In genomic region chr1:44819257-44819593, GRCh38 we compare ENCODE assay signal across 8 cellular contexts. TPM values are rescaled to one million over a fixed set of nuclear protein-coding genes. Genes with fewer than 3 reads are reported as not detected.
DNase-seq lines count a peak whose midpoint lies in the region; ATAC-seq and TF ChIP-seq lines count a peak whose summit lies in the region.

No MANE protein-coding gene starts in this region.

- H3K27me3 ChIP-seq in cardiac muscle cell, result no peaks in the 10 kb centered on the region
- H3K27me3 ChIP-seq in skeletal muscle satellite cell (ENCODE audit: control insufficient read depth, insufficient read depth, low read length), result no peaks in the 10 kb centered on the region

- H3K36me3 ChIP-seq in cardiac muscle cell (no peaks in the 10 kb centered on the region), skeletal muscle satellite cell (ENCODE audit: insufficient read depth, low read length) (peaks cover 13% of the 10 kb centered on the region)

- no peaks in the 10 kb centered on the region for H3K9me3 Mint-ChIP-seq in activated B cell treated with CpG ODN at 0.5 μM for 24 hours

- peak overlapping the region; percentile 88 for H3K4me3 Mint-ChIP-seq in activated B cell treated with CpG ODN at 0.5 μM for 24 hours

- H3K4me2 ChIP-seq in skeletal muscle satellite cell (ENCODE audit: low read length), result peak overlapping the region; percentile 70

- H3K9ac ChIP-seq in skeletal muscle satellite cell (ENCODE audit: low read depth, low read length), result peak overlapping the region; percentile 48

- peaks cover 38% of the 10 kb centered on the region for H3K4me1 Mint-ChIP-seq in activated B cell treated with CpG ODN at 0.5 μM for 24 hours

- peak overlapping the region; percentile 100 for H3K27ac Mint-ChIP-seq in activated B cell treated with CpG ODN at 0.5 μM for 24 hours

- POLR2A ChIA-PET in activated B cell treated with CpG ODN at 0.5 μM for 24 hours (lab: Charles Lee), result interaction anchor here (0.5 to 7.7 kb wide), 37 partner anchors 9 to 764 kb away, joined by 3 to 364 read pairs (median 5); partner anchors contain the start of genes ARMH1, BEST4, BTBD19 and DYNLT4

- H3K27ac ChIP-seq in cardiac muscle cell, result peak overlapping the region; percentile 98

- intact Hi-C loops in activated B cell treated with CpG ODN at 0.5 μM for 24 hours (cut with micrococcal nuclease), result loop anchor here (1.0 kb wide), 7 partner anchors 9 to 98 kb away; partner anchors contain the start of genes PLK3, RNU5D-1 and RPS8

- H3K9me3 ChIP-seq in cardiac muscle cell (ENCODE audit: low read depth), result no peaks in the 10 kb centered on the region
- H3K9me3 ChIP-seq in skeletal muscle satellite cell (replicated peaks; ENCODE audit: low read length), result no peaks in the 10 kb centered on the region

- CTCF ChIA-PET in activated B cell treated with CpG ODN at 0.5 μM for 24 hours (lab: Charles Lee), result interaction anchor here (0.6 to 3.2 kb wide), 13 partner anchors 9 to 97 kb away, joined by 3 to 20 read pairs (median 5); partner anchors contain the start of genes BEST4, BTBD19, PLK3 and RNU5D-1

- no peaks in the 10 kb centered on the region for H3K27me3 Mint-ChIP-seq in activated B cell treated with CpG ODN at 0.5 μM for 24 hours

- DNase-seq in NCI-H82 treated with DMSO at 0.1 percent for 48 hours (lab: John Stamatoyannopoulos, UW; ENCODE audit: unreplicated experiment), result peak; percentile 70
- DNase-seq in NCI-H82 (lab: John Stamatoyannopoulos, UW), result no peak
- no peak for DNase-seq in activated B cell treated with CpG ODN at 0.5 μM for 24 hours
- no peak for DNase-seq in cardiac muscle cell (ENCODE audit: low read depth in 1 of 2, low spot score in 1 of 2)
- DNase-seq in NCI-H1417 (lab: John Stamatoyannopoulos, UW), result no peak
- DNase-seq in medulla oblongata (ENCODE audit: extremely low spot score), result no peak

- H3K4me1 ChIP-seq in cardiac muscle cell (ENCODE audit: low read depth) (no peaks in the 10 kb centered on the region), skeletal muscle satellite cell (ENCODE audit: control insufficient read depth, insufficient read depth, low read length) (peaks cover 25% of the 10 kb centered on the region)

- TF ChIP-seq CTCF in activated B cell treated with CpG ODN at 0.5 μM for 24 hours (IDR thresholded peaks at IDR 0.05), result no peak
- TF ChIP-seq CTCF in cardiac muscle cell (IDR thresholded peaks at IDR 0.05; ENCODE audit: low read depth, low read length), result no peak

- H3K4me3 ChIP-seq in cardiac muscle cell (peak overlapping the region; percentile 20), skeletal muscle satellite cell (ENCODE audit: low read length) (peak overlapping the region; percentile 55)

- no peak for ATAC-seq in activated B cell treated with CpG ODN at 0.5 μM for 24 hours (ENCODE audit: low read depth)
- ATAC-seq in GM21717 (IDR thresholded peaks at IDR 0.05; ENCODE audit: unreplicated experiment), result no peak

- H3K36me3 Mint-ChIP-seq in activated B cell treated with CpG ODN at 0.5 μM for 24 hours (ENCODE audit: low read depth), result peaks cover 11% of the 10 kb centered on the region

RNA-seq across cellular contexts. Expression of gene BTBD19, which starts 10.9 kb away (rescaled TPM):
- total RNA-seq in activated B cell treated with CpG ODN at 0.5 μM for 24 hours, result 25.8 and 27.6 TPM in 2 replicates
- total RNA-seq in cardiac muscle cell, result 1.3 and 3.4 TPM in 2 replicates
- 0.98 and 2.1 TPM in 2 replicates for polyA plus RNA-seq in cardiac muscle cell
- 3.5 and 3.7 TPM in 2 replicates for total RNA-seq in skeletal muscle satellite cell (2012; rRNA removed)

RNA-seq across cellular contexts. Expression of gene DYNLT4, which starts 12.1 kb away (rescaled TPM):
- total RNA-seq in activated B cell treated with CpG ODN at 0.5 μM for 24 hours (not detected in 2 replicates), cardiac muscle cell (0.32 TPM in 1 of 2 replicates, not detected in the other)
- 0.43 and 0.95 TPM in 2 replicates for polyA plus RNA-seq in cardiac muscle cell
- total RNA-seq in skeletal muscle satellite cell (2012; rRNA removed), result not detected in 2 replicates

RNA-seq across cellular contexts. Expression of gene PLK3, which starts 19.0 kb away (rescaled TPM):
- total RNA-seq in activated B cell treated with CpG ODN at 0.5 μM for 24 hours (63.0 and 82.0 TPM in 2 replicates), cardiac muscle cell (6.2 and 9.5 TPM in 2 replicates)
- polyA plus RNA-seq in cardiac muscle cell, result 6.3 and 12.4 TPM in 2 replicates
- total RNA-seq in skeletal muscle satellite cell (2012; rRNA removed), result 25.1 and 31.4 TPM in 2 replicates

RNA-seq across cellular contexts. Expression of gene PTCH2, which starts 23.8 kb away (rescaled TPM):
- total RNA-seq in activated B cell treated with CpG ODN at 0.5 μM for 24 hours, result 1.2 TPM in 2 replicates
- 0.53 and 0.66 TPM in 2 replicates for total RNA-seq in cardiac muscle cell
- polyA plus RNA-seq in cardiac muscle cell, result 0.65 and 0.97 TPM in 2 replicates
- under 0.01 and 0.25 TPM in 2 replicates for total RNA-seq in skeletal muscle satellite cell (2012; rRNA removed)

RNA-seq across cellular contexts. Expression of gene BEST4, which starts 31.3 kb away (rescaled TPM):
- 0.49 and 0.62 TPM in 2 replicates for total RNA-seq in activated B cell treated with CpG ODN at 0.5 μM for 24 hours
- 0.32 and 0.98 TPM in 2 replicates for total RNA-seq in cardiac muscle cell
- 1.4 and 1.5 TPM in 2 replicates for polyA plus RNA-seq in cardiac muscle cell
- total RNA-seq in skeletal muscle satellite cell (2012; rRNA removed), result 0.25 TPM in 1 of 2 replicates, not detected in the other
